Comparison of ENCODE assay signal across 1 cellular context in genomic region chr6:43904311-43905123, GRCh38.
TF ChIP-seq lines count a peak whose summit lies in the region.

No MANE protein-coding gene starts in this region.

TF ChIP-seq in K562, 482 proteins besides CTCF, POLR2A, EP300 and RAD21 (continued from another document and continues in another):
- TF ChIP-seq NKRF (IDR thresholded peaks at IDR 0.05; ENCODE audit: borderline replicate concordance): no peak
- no peak for TF ChIP-seq XRCC3 (IDR thresholded peaks at IDR 0.05)
- TF ChIP-seq ZNF398 (CRISPR knock-in tag; IDR thresholded peaks at IDR 0.05): no peak
- TF ChIP-seq TAL1 (IDR thresholded peaks at IDR 0.05): no peak
- no peak for TF ChIP-seq ZBTB11 (CRISPR knock-in tag; IDR thresholded peaks at IDR 0.05)
- no peak for TF ChIP-seq ETS2 (tag; IDR thresholded peaks at IDR 0.05; ENCODE audit: borderline replicate concordance, poor library complexity, severe bottlenecking)
- TF ChIP-seq PHTF2 (CRISPR knock-in tag; IDR thresholded peaks at IDR 0.05): no peak
- TF ChIP-seq TBP (optimal IDR thresholded peaks at IDR 0.05; ENCODE audit: low read depth, low read length): no peak
- no peak for TF ChIP-seq HDAC6 (IDR thresholded peaks at IDR 0.05; ENCODE audit: low read depth, low read length)
- no peak for TF ChIP-seq ZNF134 (CRISPR knock-in tag; conservative IDR thresholded peaks at IDR 0.05)
- no peak for TF ChIP-seq U2AF1 (optimal IDR thresholded peaks at IDR 0.05; ENCODE audit: low read depth, low read length)
- TF ChIP-seq ZNF407 (IDR thresholded peaks at IDR 0.05; ENCODE audit: low read depth): no peak; the same call in 1 of the 2 replicates
- TF ChIP-seq ZNF449 (CRISPR knock-in tag; IDR thresholded peaks at IDR 0.05): no peak
- TF ChIP-seq STAT5B (CRISPR knock-in tag; IDR thresholded peaks at IDR 0.05): no peak
- TF ChIP-seq ZNF592 (IDR thresholded peaks at IDR 0.05): peak; percentile 85
- TF ChIP-seq BACH1 (tag; IDR thresholded peaks at IDR 0.05): peak; percentile 53; the same call in 1 of the 2 replicates
- no peak for TF ChIP-seq TAF1 (IDR thresholded peaks at IDR 0.05; ENCODE audit: control insufficient read depth, extremely low read depth, insufficient read depth, low read length, severe bottlenecking)
- 0 out of 2 replicates have a peak, but pooled peaks have one; percentile 11 for TF ChIP-seq NFE2 (IDR thresholded peaks at IDR 0.05; ENCODE audit: low read depth)
- TF ChIP-seq HCFC1 (IDR thresholded peaks at IDR 0.05; ENCODE audit: low read depth, low read length): no peak
- no peak for TF ChIP-seq MED1 (CRISPR knock-in tag; IDR thresholded peaks at IDR 0.05; ENCODE audit: borderline replicate concordance)
- TF ChIP-seq CTBP1 (IDR thresholded peaks at IDR 0.05; ENCODE audit: borderline replicate concordance): peak; percentile 26; the same call in 1 of the 2 replicates
- TF ChIP-seq YY1 (IDR thresholded peaks at IDR 0.05; ENCODE audit: borderline replicate concordance in 1 of 3, control insufficient read depth in 1 of 3, extremely low read depth in 1 of 3, insufficient read depth in 3 of 3, insufficient read length in 1 of 3, insufficient replicate concordance in 2 of 3, low read depth in 1 of 3, low read length in 2 of 3): peak in 1 of 3 experiments; percentile 57
- no peak for TF ChIP-seq E2F1 (CRISPR knock-in tag; IDR thresholded peaks at IDR 0.05)
- TF ChIP-seq BMI1 (IDR thresholded peaks at IDR 0.05; ENCODE audit: low read length): no peak
- TF ChIP-seq IRF2 (CRISPR knock-in tag; IDR thresholded peaks at IDR 0.05): no peak
- no peak for TF ChIP-seq CLOCK (CRISPR knock-in tag; IDR thresholded peaks at IDR 0.05; ENCODE audit: borderline replicate concordance)
- TF ChIP-seq RBBP5 (IDR thresholded peaks at IDR 0.05; ENCODE audit: borderline replicate concordance, insufficient read depth, low read length, poor library complexity, severe bottlenecking): no peak
- no peak for TF ChIP-seq NFIX (CRISPR knock-in tag; IDR thresholded peaks at IDR 0.05; ENCODE audit: low read depth)
